ENCODE assay signal across 8 cellular contexts in the genomic region with DNA sequence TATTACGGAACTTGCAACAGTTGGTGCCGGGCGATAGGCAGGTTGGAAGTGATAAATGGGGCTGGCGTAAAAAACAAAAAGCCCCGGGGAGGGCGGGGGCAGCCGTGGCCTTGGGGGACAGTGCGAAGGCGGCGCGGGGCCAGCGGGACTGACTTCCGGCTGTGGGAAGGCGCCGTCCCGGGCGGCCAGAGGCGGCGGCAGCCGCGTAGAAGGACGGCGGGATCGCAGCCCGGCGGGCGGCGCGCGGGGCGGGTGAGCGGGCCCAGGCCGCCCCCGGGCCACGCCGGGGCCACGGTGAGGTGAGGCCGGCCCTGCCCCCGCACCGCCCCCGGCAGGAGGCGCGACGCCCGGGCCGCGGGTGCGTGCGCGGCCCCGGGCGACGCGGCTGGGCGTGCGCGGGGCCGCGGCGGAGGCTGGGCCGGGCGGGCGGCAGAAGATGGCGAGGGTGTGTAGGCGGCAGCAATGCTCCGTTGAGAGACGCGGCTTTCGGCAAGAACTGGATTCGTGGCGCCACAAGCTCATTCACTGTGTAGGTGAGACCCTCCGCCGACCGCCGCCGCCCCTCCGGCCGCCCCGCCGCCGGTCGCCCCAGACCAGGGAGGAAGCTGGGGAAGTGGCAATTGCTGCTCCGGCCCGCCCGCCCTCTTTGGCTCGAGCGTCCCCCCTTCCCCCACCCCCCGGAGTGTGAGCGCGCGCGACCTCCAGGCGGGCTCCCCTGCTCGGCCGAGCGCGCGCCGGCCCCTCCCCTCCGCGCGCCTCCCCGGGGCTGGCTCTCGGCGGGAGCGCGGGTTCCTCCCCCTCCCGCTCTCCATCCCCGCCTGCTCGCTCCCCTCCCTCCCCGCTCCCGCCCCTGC. TPM values are rescaled to one million over a fixed set of nuclear protein-coding genes. Genes with fewer than 3 reads are reported as not detected.
A peak's percentile ranks its signal among the peaks of the same experiment; 100 is the strongest.
DNase-seq lines count a peak whose midpoint lies in the region; FAIRE-seq and TF ChIP-seq lines count a peak whose summit lies in the region.

Gene LCOR, plus strand, starts transcription at position 432 of the 854 bp plus-strand sequence. CDS start 116,760 bp downstream, outside the sequence.

- peaks cover 7% of the 10 kb centered on the region for H3K4me1 ChIP-seq in ES-I3 (ENCODE audit: insufficient read depth, low read length)
- peaks cover 14 to 15% of the 10 kb centered on the region in 2 experiments; a peak in 3 of 4 replicates for H3K4me1 ChIP-seq in SK-N-SH (ENCODE audit: control insufficient read depth in 1 of 2, insufficient read depth in 2 of 2, low read depth in 1 of 2, low read length in 1 of 2)

- peaks cover 27% of the 10 kb centered on the region for H3F3A ChIP-seq in SK-N-SH (replicated peaks; ENCODE audit: insufficient read depth)

- TF ChIP-seq EP300 in SK-N-SH (IDR thresholded peaks at IDR 0.05; ENCODE audit: borderline replicate concordance in 1 of 2, low read depth in 1 of 2, low read length in 1 of 2) = no peak

- H3K9me3 ChIP-seq in ES-I3 (ENCODE audit: control insufficient read depth, insufficient read depth, low read length) = no peaks in the 10 kb centered on the region
- no peaks in the 10 kb centered on the region for H3K9me3 ChIP-seq in MG63
- no peaks in the 10 kb centered on the region for H3K9me3 ChIP-seq in SK-N-SH

- peak within 1 kb of the TSS; percentile 71 for H3K9ac ChIP-seq in ES-I3 (ENCODE audit: low read depth, low read length)
- H3K9ac ChIP-seq in SK-N-SH = peak within 1 kb of the TSS; percentile 77

- DNase-seq in H54 (ENCODE audit: insufficient read length, low spot score) (peak; percentile 93), MG63 (peak; percentile 90), SK-N-SH (peak; percentile 99), germinal center (ENCODE audit: low spot score) (peak; percentile 98), occipital lobe (lab: John Stamatoyannopoulos, UW) (peak; percentile 76), superior temporal gyrus (ENCODE audit: extremely low spot score) (peak; percentile 71)
- DNase-seq in activated naive CD4-positive, alpha-beta T cell treated with anti-CD3 and anti-CD28 coated beads, Interleukin-2, amount 10 ng/mL, durations not matched to agents 7 days and 5 days = peak; percentile 87

- TF ChIP-seq CTCF in SK-N-SH (IDR thresholded peaks at IDR 0.05) = no peak

- peaks cover 49% of the 10 kb centered on the region for H3K4me1 Mint-ChIP-seq in activated naive CD4-positive, alpha-beta T cell treated with anti-CD3 and anti-CD28 coated beads, Interleukin-2, amount 10 ng/mL, durations not matched to agents 7 days and 5 days

- no peaks in the 10 kb centered on the region for H3K9me3 Mint-ChIP-seq in activated naive CD4-positive, alpha-beta T cell treated with anti-CD3 and anti-CD28 coated beads, Interleukin-2, amount 10 ng/mL, durations not matched to agents 7 days and 5 days

- TF ChIP-seq RAD21 in SK-N-SH (IDR thresholded peaks at IDR 0.05; ENCODE audit: low read length) = no peak

- H3K27ac ChIP-seq in SK-N-SH (ENCODE audit: low read depth in 2 of 2, low read length in 1 of 2) = peak within 1 kb of the TSS; percentile 89 to 95

- peak within 1 kb of the TSS; percentile 84 for H3K4me3 Mint-ChIP-seq in activated naive CD4-positive, alpha-beta T cell treated with anti-CD3 and anti-CD28 coated beads, Interleukin-2, amount 10 ng/mL, durations not matched to agents 7 days and 5 days

- H3K36me3 ChIP-seq in ES-I3 (ENCODE audit: insufficient read depth, low read length) (no peaks in the 10 kb centered on the region), MG63 (peaks cover 4% of the 10 kb centered on the region; the same call in 1 of the 2 replicates), SK-N-SH (replicated peaks in 1 of 2; ENCODE audit: control insufficient read depth in 1 of 2, insufficient read depth in 2 of 2, low read length in 1 of 2) (no peaks in the 10 kb centered on the region)

- POLR2A ChIA-PET in SK-N-SH (lab: Yijun Ruan, JAX) = interaction anchor here (1.2 kb wide), 1 partner anchor 245 kb away, joined by 4 read pairs; no protein-coding TSS in a partner anchor

- H3K79me2 ChIP-seq in SK-N-SH (ENCODE audit: insufficient read depth) = peaks cover 43% of the 10 kb centered on the region

- 2% methylated on average over 13 of the region's 112 CpGs for WGBS in SK-N-SH (ENCODE audit: low lambda C conversion rate)

- no peak for FAIRE-seq in H54 (lab: Jason Lieb, UNC)

- peaks cover 4% of the 10 kb centered on the region for H3K27me3 Mint-ChIP-seq in activated naive CD4-positive, alpha-beta T cell treated with anti-CD3 and anti-CD28 coated beads, Interleukin-2, amount 10 ng/mL, durations not matched to agents 7 days and 5 days

- H3K36me3 Mint-ChIP-seq in activated naive CD4-positive, alpha-beta T cell treated with anti-CD3 and anti-CD28 coated beads, Interleukin-2, amount 10 ng/mL, durations not matched to agents 7 days and 5 days = peaks cover 3% of the 10 kb centered on the region

- CTCF ChIA-PET in SK-N-SH (lab: Yijun Ruan, JAX) = interaction anchor here (0.9 to 1.6 kb wide), 3 partner anchors 76 to 203 kb away, joined by 3 read pairs; no protein-coding TSS in a partner anchor
- CTCF ChIA-PET in activated naive CD4-positive, alpha-beta T cell treated with anti-CD3 and anti-CD28 coated beads, Interleukin-2, amount 10 ng/mL, durations not matched to agents 7 days and 5 days (lab: Charles Lee) = no interaction called here

- H3K27me3 ChIP-seq in MG63 (no peaks in the 10 kb centered on the region), SK-N-SH (ENCODE audit: insufficient read depth) (no peaks in the 10 kb centered on the region)

- peak within 1 kb of the TSS; percentile 93 for H3K27ac Mint-ChIP-seq in activated naive CD4-positive, alpha-beta T cell treated with anti-CD3 and anti-CD28 coated beads, Interleukin-2, amount 10 ng/mL, durations not matched to agents 7 days and 5 days

- H3K9me2 ChIP-seq in SK-N-SH = no peaks in the 10 kb centered on the region

- peaks cover 39% of the 10 kb centered on the region for H4K20me1 ChIP-seq in SK-N-SH (ENCODE audit: insufficient read depth)

- peak within 1 kb of the TSS; percentile 97 for H3K4me2 ChIP-seq in SK-N-SH

- peak within 1 kb of the TSS; percentile 96 for H2AFZ ChIP-seq in SK-N-SH (ENCODE audit: low read depth)

- H3K4me3 ChIP-seq in MG63 (peak within 1 kb of the TSS; percentile 85), SK-N-SH (ENCODE audit: low read depth in 2 of 2, low read length in 1 of 2) (peak within 1 kb of the TSS; percentile 89 to 92)

- peak; percentile 84 for TF ChIP-seq POLR2A in H54 (IDR thresholded peaks at IDR 0.05; ENCODE audit: low read depth, low read length)

TF ChIP-seq in SK-N-SH, 30 proteins besides CTCF, POLR2A, EP300 and RAD21:
- TF ChIP-seq, protein P1, sequence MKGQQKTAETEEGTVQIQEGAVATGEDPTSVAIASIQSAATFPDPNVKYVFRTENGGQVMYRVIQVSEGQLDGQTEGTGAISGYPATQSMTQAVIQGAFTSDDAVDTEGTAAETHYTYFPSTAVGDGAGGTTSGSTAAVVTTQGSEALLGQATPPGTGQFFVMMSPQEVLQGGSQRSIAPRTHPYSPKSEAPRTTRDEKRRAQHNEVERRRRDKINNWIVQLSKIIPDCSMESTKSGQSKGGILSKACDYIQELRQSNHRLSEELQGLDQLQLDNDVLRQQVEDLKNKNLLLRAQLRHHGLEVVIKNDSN (IDR thresholded peaks at IDR 0.05; ENCODE audit: borderline replicate concordance, low read depth) = no peak
- TF ChIP-seq SIN3A (IDR thresholded peaks at IDR 0.05; ENCODE audit: borderline replicate concordance, low read depth, low read length) (0 out of 2 replicates have a peak, but pooled peaks have one; percentile 65), TEAD4 (IDR thresholded peaks at IDR 0.05; ENCODE audit: borderline replicate concordance, insufficient read depth) (no peak), POLR2AphosphoS5 (IDR thresholded peaks at IDR 0.05; ENCODE audit: low read depth, low read length) (peak; percentile 76), PBX3 (IDR thresholded peaks at IDR 0.05) (peak; percentile 55), TAF1 (IDR thresholded peaks at IDR 0.05; ENCODE audit: borderline replicate concordance, low read depth, low read length) (peak; percentile 41; the same call in 1 of the 2 replicates), NFIC (IDR thresholded peaks at IDR 0.05; ENCODE audit: borderline replicate concordance) (no peak), YY1 (IDR thresholded peaks at IDR 0.05; ENCODE audit: low read depth) (peak; percentile 76), JUND (IDR thresholded peaks at IDR 0.05) (no peak), TCF12 (IDR thresholded peaks at IDR 0.05) (0 out of 2 replicates have a peak, but pooled peaks have one; percentile 6), RCOR1 (IDR thresholded peaks at IDR 0.05; ENCODE audit: low read length) (no peak), NRF1 (IDR thresholded peaks at IDR 0.05; ENCODE audit: low read depth, low read length) (peak; percentile 39), FOSL2 (IDR thresholded peaks at IDR 0.05; ENCODE audit: borderline replicate concordance, low read depth) (no peak)

RNA-seq across cellular contexts. Expression of gene LCOR, which starts in this region (rescaled TPM):
- 4.3 and 6.8 TPM in 2 replicates for total RNA-seq in MG63 (2014; rRNA removed; shearing (Covaris generic); ENCODE audit: low replicate concordance)
- 1.9 and 2.6 TPM in 2 replicates for polyA plus RNA-seq in SK-N-SH (2012; rRNA removed)
- 2.4 and 2.6 TPM in 2 replicates for polyA plus RNA-seq in SK-N-SH (2012; cell fraction: cytosol; rRNA removed)
- 3.3 and 4.4 TPM in 2 replicates for polyA plus RNA-seq in SK-N-SH (2012; cell fraction: nucleus; rRNA removed)
- 110 TPM for total RNA-seq in occipital lobe

Comparison
In these comparisons a context has a peak if more than half of its experiments do, and no peak if none do; other contexts are left out.
1. Peak in every context shown above with its lines: DNase-seq, H3K4me3 ChIP-seq and H3K27ac ChIP-seq.
2. RNA of gene LCOR (total RNA-seq): 110 TPM in occipital lobe (single experiment); 4.3 to 6.8 TPM in MG63; every median in the first group is over 10 times any median in the second.